17 cellular contexts compared by ENCODE assay signal in genomic region chr3:194522579-194523046, GRCh38. TPM values are rescaled to one million over a fixed set of nuclear protein-coding genes. Genes with fewer than 3 reads are reported as not detected.
DNase-seq lines count a peak whose midpoint lies in the region; TF ChIP-seq lines count a peak whose summit lies in the region.
"Had no signal": no experiment of that assay in that cellular context is flagged by ENCODE, and none has a peak within 500 bp of the region (broad histone marks: within the 10 kb centered on the region; RNA-seq: fewer than 3 reads in every experiment).

No MANE protein-coding gene starts in this region.

- no peak overlapping the region for H3K18ac ChIP-seq in mesenchymal stem cell (ENCODE audit: low read depth in 1 of 2, low read length in 2 of 2)

- no peak overlapping the region for H3K4ac ChIP-seq in mesenchymal stem cell (ENCODE audit: low read depth in 1 of 2, low read length in 2 of 2)

- no peak overlapping the region for H4K91ac ChIP-seq in mesenchymal stem cell (ENCODE audit: low read length)

- no peak overlapping the region for H2AFZ ChIP-seq in mesenchymal stem cell (ENCODE audit: low read depth, low read length)

- H3K9me3 ChIP-seq in endodermal cell (ENCODE audit: control insufficient read depth, low read length) (no peaks in the 10 kb centered on the region), mesenchymal stem cell (ENCODE audit: control insufficient read depth, low read length) (no peaks in the 10 kb centered on the region)
- H3K9me3 ChIP-seq: BLaER1, SJSA1 had no signal

- TF ChIP-seq CTCF in endodermal cell (conservative IDR thresholded peaks at IDR 0.05) (no peak), mesothelial cell of epicardium (IDR thresholded peaks at IDR 0.05; ENCODE audit: unreplicated experiment) (no peak)

- H3K27me3 ChIP-seq in endodermal cell (ENCODE audit: control insufficient read depth, insufficient read depth, low read length, poor library complexity, severe bottlenecking), result no peaks in the 10 kb centered on the region
- H3K27me3 ChIP-seq in mesenchymal stem cell (ENCODE audit: control insufficient read depth in 1 of 2, insufficient read depth in 1 of 2, low read length in 2 of 2), result no peaks in the 10 kb centered on the region
- H3K27me3 ChIP-seq: BLaER1, SJSA1 had no signal

- no peak overlapping the region for H3K23ac ChIP-seq in mesenchymal stem cell (ENCODE audit: low read length in 2 of 2)

- H3K4me3 ChIP-seq in endodermal cell (ENCODE audit: low read length) (peak overlapping the region; percentile 66), mesenchymal stem cell (ENCODE audit: insufficient read depth in 1 of 2, low read depth in 1 of 2, low read length in 2 of 2) (no peak overlapping the region)
- H3K4me3 ChIP-seq: BLaER1, SJSA1 had no signal

- H3K27ac ChIP-seq in endodermal cell (ENCODE audit: low read depth, low read length), result no peak overlapping the region
- no peak overlapping the region for H3K27ac ChIP-seq in mesenchymal stem cell (ENCODE audit: low read length, poor library complexity, severe bottlenecking)
- H3K27ac ChIP-seq: BLaER1, SJSA1 had no signal

- H3K36me3 Mint-ChIP-seq in endodermal cell (ENCODE audit: low read depth), result no peaks in the 10 kb centered on the region
- no peaks in the 10 kb centered on the region for H3K36me3 Mint-ChIP-seq in mesothelial cell of epicardium

- H2BK5ac ChIP-seq in mesenchymal stem cell (ENCODE audit: low read depth, low read length, poor library complexity, severe bottlenecking), result no peak overlapping the region

- H3K9ac ChIP-seq in endodermal cell (ENCODE audit: extremely low read depth, low read length, poor library complexity, severe bottlenecking), result no peak overlapping the region
- peak overlapping the region; percentile 48 for H3K9ac ChIP-seq in mesenchymal stem cell (ENCODE audit: low read length)
- H3K9ac ChIP-seq: BLaER1 had no signal

- no peak overlapping the region for H2AK5ac ChIP-seq in mesenchymal stem cell (ENCODE audit: low read length, severe bottlenecking)

- no peak overlapping the region for H3K14ac ChIP-seq in mesenchymal stem cell (ENCODE audit: low read length in 2 of 2)

- no peak overlapping the region for H3K4me2 ChIP-seq in mesenchymal stem cell (ENCODE audit: low read length, poor library complexity, severe bottlenecking)
- H3K4me2 ChIP-seq: BLaER1 had no signal

- H3K79me1 ChIP-seq in mesenchymal stem cell (replicated peaks; ENCODE audit: low read length, poor library complexity, severe bottlenecking), result no peaks in the 10 kb centered on the region

- 49 to 100% methylated on average over 2 to 4 of the region's 4 CpGs for WGBS in endodermal cell (ENCODE audit: insufficient coverage in 1 of 2, insufficient read length in 1 of 2), 2 experiments
- WGBS in mesenchymal stem cell, result 98% methylated on average over 2 of the region's 4 CpGs

- H3K4me1 Mint-ChIP-seq in endodermal cell, result peaks cover 29% of the 10 kb centered on the region
- H3K4me1 Mint-ChIP-seq in mesothelial cell of epicardium, result peaks cover 9% of the 10 kb centered on the region

- no peak overlapping the region for H2BK12ac ChIP-seq in mesenchymal stem cell (ENCODE audit: low read length in 2 of 2)

- H3K4me3 Mint-ChIP-seq in endodermal cell (peak overlapping the region; percentile 12), mesothelial cell of epicardium (no peak overlapping the region)
- H3K4me3 Mint-ChIP-seq: activated T-helper 1 cell treated with anti-CD3 and anti-CD28 coated beads, Interleukin-12 subunit alpha, Interleukin-12 subunit beta, Interleukin-2, Interleukin-4 antibody, amounts not matched to agents 30 ng/mL and 10 ng/mL and 1 ng/mL, durations not matched to agents 14 hours and 24 hours and 36 hours had no signal

- H2BK15ac ChIP-seq in mesenchymal stem cell (ENCODE audit: low read depth, poor library complexity, severe bottlenecking), result no peak overlapping the region

- no peaks in the 10 kb centered on the region for H3K36me3 ChIP-seq in endodermal cell (ENCODE audit: control insufficient read depth, insufficient read depth, low read length)
- no peaks in the 10 kb centered on the region for H3K36me3 ChIP-seq in mesenchymal stem cell (ENCODE audit: control insufficient read depth in 1 of 2, insufficient read depth in 2 of 2, low read depth in 1 of 2, low read length in 2 of 2)
- H3K36me3 ChIP-seq: BLaER1, SJSA1 had no signal

- H4K8ac ChIP-seq in mesenchymal stem cell (ENCODE audit: low read length), result no peak overlapping the region

- peaks cover 8% of the 10 kb centered on the region for H3K9me3 Mint-ChIP-seq in endodermal cell
- H3K9me3 Mint-ChIP-seq in mesothelial cell of epicardium, result peaks cover 11% of the 10 kb centered on the region

- no peaks in the 10 kb centered on the region for H3K27me3 Mint-ChIP-seq in endodermal cell (ENCODE audit: insufficient read depth)
- H3K27me3 Mint-ChIP-seq in mesothelial cell of epicardium (ENCODE audit: low read depth), result no peaks in the 10 kb centered on the region

- no peak overlapping the region for H2BK120ac ChIP-seq in mesenchymal stem cell (ENCODE audit: low read depth, low read length)

- DNase-seq in Daoy (ENCODE audit: low read depth), result peak; percentile 25
- peak; percentile 11 for DNase-seq in NCI-H460 (ENCODE audit: extremely low read depth, low read depth)
- DNase-seq in endodermal cell, result no peak
- DNase-seq in mesenchymal stem cell, result peak; percentile 25
- DNase-seq in NCI-H128 (lab: John Stamatoyannopoulos, UW; ENCODE audit: unreplicated experiment), result no peak
- no peak for DNase-seq in hypothalamus (lab: John Stamatoyannopoulos, UW)
- DNase-seq in cerebellar nuclear complex (lab: John Stamatoyannopoulos, UW), result no peak
- no peak for DNase-seq in mesothelial cell of epicardium (ENCODE audit: low spot score in 2 of 2, unreplicated experiment in 2 of 2)
- DNase-seq: activated CD4-positive, alpha-beta T cell treated with anti-CD3 and anti-CD28 coated beads, Interleukin-2, amount 50 U/mL, for 48 hours; amniotic stem cell; MV-4-11; occipital lobe; stimulated activated CD4-positive, alpha-beta T cell treated with anti-CD3 and anti-CD28 coated beads, Interleukin-12 subunit alpha, Interleukin-12 subunit beta, amount 100 ng/mL, for 4 hours; substantia nigra had no signal

- H3K27ac Mint-ChIP-seq in endodermal cell, result peak overlapping the region; percentile 94
- no peak overlapping the region for H3K27ac Mint-ChIP-seq in mesothelial cell of epicardium
- H3K27ac Mint-ChIP-seq: activated T-helper 1 cell treated with anti-CD3 and anti-CD28 coated beads, Interleukin-12 subunit alpha, Interleukin-12 subunit beta, Interleukin-2, Interleukin-4 antibody, amounts not matched to agents 30 ng/mL and 10 ng/mL and 1 ng/mL, durations not matched to agents 14 hours and 24 hours and 36 hours had no signal

- H3K4me1 ChIP-seq in endodermal cell (ENCODE audit: control insufficient read depth, insufficient read depth, low read length), result peaks cover 16% of the 10 kb centered on the region
- peaks cover 2% of the 10 kb centered on the region for H3K4me1 ChIP-seq in mesenchymal stem cell (ENCODE audit: control insufficient read depth, insufficient read depth, low read depth, low read length)
- H3K4me1 ChIP-seq: BLaER1 had no signal

RNA-seq across cellular contexts. Expression of gene ATP13A3, which starts 35.8 kb away (rescaled TPM):
- total RNA-seq in Daoy (2014; rRNA removed; shearing (Covaris generic)), result 184 and 186 TPM in 2 replicates
- total RNA-seq in NCI-H460 (2014; rRNA removed; shearing (Covaris generic)), result 91.5 and 101 TPM in 2 replicates
- polyA plus RNA-seq in NCI-H460 (2014; cell fraction: nucleus; rRNA removed), result 86.4 and 94.1 TPM in 2 replicates
- total RNA-seq in endodermal cell, result 100 to 1,000 TPM in 1 of 2 donors, 10 to 100 TPM in 1; 99.7 to 125 TPM
- polyA plus RNA-seq in endodermal cell (2013, experiment 1 of 2), result 53.3 TPM
- polyA plus RNA-seq in endodermal cell (2013, experiment 2 of 2), result 55.0 TPM
- 52.5 TPM for polyA plus RNA-seq in mesenchymal stem cell (2013, experiment 1 of 2)
- 54.3 TPM for polyA plus RNA-seq in mesenchymal stem cell (2013, experiment 2 of 2)
- total RNA-seq in mesothelial cell of epicardium, result 60.2 to 74.1 TPM (median 62.3 TPM) in 3 replicates

Comparison
In these comparisons a context has a peak if more than half of its experiments do, and no peak if none do; other contexts are left out.
1. DNase-seq: peak in Daoy (single experiment), NCI-H460 (single experiment) and mesenchymal stem cell (single experiment); none in endodermal cell (single experiment), NCI-H128 (single experiment), hypothalamus (0 of 51), cerebellar nuclear complex (0 of 2) and mesothelial cell of epicardium (0 of 2).